ENCODE assay signal across 21 cellular contexts in the genomic region with DNA sequence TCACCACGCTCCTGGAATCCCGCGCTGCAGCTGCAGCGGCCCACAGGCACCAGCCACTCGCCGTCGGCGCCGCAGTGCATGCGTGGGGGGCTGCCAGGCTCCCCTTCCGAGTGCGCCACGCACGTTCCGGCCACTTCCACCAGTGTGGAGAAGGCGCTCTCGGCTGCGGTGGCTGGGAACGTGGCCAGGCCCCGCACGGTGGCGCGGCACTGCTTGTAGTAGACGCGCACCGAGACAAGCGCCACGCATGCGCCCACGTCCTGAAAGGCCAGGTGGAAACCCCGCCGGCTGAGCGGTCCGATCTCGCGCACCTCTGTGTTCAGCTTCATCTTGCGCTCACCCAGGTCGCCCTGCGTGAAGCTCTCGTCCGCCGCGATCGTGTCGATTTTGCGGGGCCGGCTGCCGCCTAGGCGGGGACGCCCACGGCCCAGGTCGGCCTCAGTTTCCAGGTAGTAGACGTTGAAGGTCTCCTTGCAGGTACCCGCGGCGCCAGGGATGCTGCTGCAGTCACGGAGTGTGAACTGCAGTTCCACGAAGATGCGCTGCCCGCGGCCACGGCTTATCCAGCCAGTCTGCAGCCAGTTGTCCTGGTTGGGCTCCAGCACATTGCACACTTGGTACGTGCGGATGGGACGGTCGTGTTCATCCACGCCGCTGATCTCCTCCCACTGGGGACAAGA. TPM values are rescaled to one million over a fixed set of nuclear protein-coding genes. Genes with fewer than 3 reads are reported as not detected.
DNase-seq lines count a peak whose midpoint lies in the region; ATAC-seq, FAIRE-seq and TF ChIP-seq lines count a peak whose summit lies in the region.
"Had no signal": no experiment of that assay in that cellular context is flagged by ENCODE, and none has a peak within 500 bp of the region (broad histone marks: within the 10 kb centered on the region; RNA-seq: fewer than 3 reads in every experiment).

No MANE protein-coding gene starts in this region.

- H3K27ac Mint-ChIP-seq in osteocyte (ENCODE audit: unreplicated experiment), result no peak overlapping the region
- H3K27ac Mint-ChIP-seq: CD8-positive, alpha-beta memory T cell had no signal

- no peak overlapping the region for H4K5ac ChIP-seq in IMR-90 (ENCODE audit: low read depth, low read length)

- H3K27me3 ChIP-seq in IMR-90 (ENCODE audit: control insufficient read depth, insufficient read depth, low read length) (peaks cover 39% of the 10 kb centered on the region), lower lobe of right lung (ENCODE audit: low read depth) (peaks cover 81% of the 10 kb centered on the region)

- H2BK120ac ChIP-seq in IMR-90 (ENCODE audit: low read depth, low read length), result no peak overlapping the region

- peaks cover 3% of the 10 kb centered on the region for H3K4me1 Mint-ChIP-seq in osteocyte (ENCODE audit: unreplicated experiment)

- H3K9me1 ChIP-seq in IMR-90 (ENCODE audit: insufficient read depth, low read length), result no peaks in the 10 kb centered on the region

- TF ChIP-seq CTCF in IMR-90 (conservative IDR thresholded peaks at IDR 0.05; ENCODE audit: low read depth, low read length) (no peak), kidney (IDR thresholded peaks at IDR 0.05; ENCODE audit: borderline replicate concordance, extremely low read depth, insufficient read depth) (no peak), osteocyte (IDR thresholded peaks at IDR 0.05) (no peak), lower lobe of right lung (IDR thresholded peaks at IDR 0.05) (no peak)

- no peaks in the 10 kb centered on the region for H3K79me1 ChIP-seq in IMR-90 (ENCODE audit: low read depth in 1 of 2, low read length in 2 of 2)

- no peaks in the 10 kb centered on the region for H3K4me1 ChIP-seq in IMR-90 (ENCODE audit: control insufficient read depth, insufficient read depth, low read length)
- H3K4me1 ChIP-seq in kidney (ENCODE audit: control insufficient read depth in 1 of 2, insufficient read depth in 1 of 2, low read depth in 1 of 2, low read length in 2 of 2), result no peaks in the 10 kb centered on the region
- H3K4me1 ChIP-seq in lower lobe of right lung, result no peaks in the 10 kb centered on the region
- H3K4me1 ChIP-seq: Caco-2, HAP-1 had no signal

- H4K8ac ChIP-seq in IMR-90 (ENCODE audit: low read depth in 2 of 2, low read length in 2 of 2), result no peak overlapping the region

- CTCF ChIA-PET in IMR-90 (lab: Yijun Ruan, JAX), result interaction anchor here (0.6 kb wide), 1 partner anchor 325 kb away, joined by 4 read pairs; no protein-coding TSS in a partner anchor

- no peak overlapping the region for H3K4me2 ChIP-seq in IMR-90 (ENCODE audit: low read depth, low read length)
- H3K4me2 ChIP-seq: BLaER1 had no signal

- peaks cover 39% of the 10 kb centered on the region for H3K27me3 Mint-ChIP-seq in osteocyte (ENCODE audit: unreplicated experiment)

- H2BK15ac ChIP-seq in IMR-90 (ENCODE audit: low read depth, low read length), result no peak overlapping the region

- no peaks in the 10 kb centered on the region for H3K9me3 Mint-ChIP-seq in osteocyte (ENCODE audit: unreplicated experiment)

- no peak overlapping the region for H2BK5ac ChIP-seq in IMR-90 (ENCODE audit: low read depth, low read length, poor library complexity, severe bottlenecking)

- DNase-seq in NCI-H2227 (lab: John Stamatoyannopoulos, UW; ENCODE audit: unreplicated experiment) (peak; percentile 22), NCI-H2227 treated with DMSO at 0.1 percent for 48 hours (lab: John Stamatoyannopoulos, UW) (no peak), IMR-90 (no peak), kidney (peak; percentile 65), osteocyte (ENCODE audit: extremely low spot score, unreplicated experiment) (peak; percentile 83), NCI-H187 treated with DMSO at 0.1 percent for 48 hours (lab: John Stamatoyannopoulos, UW) (no peak), dedifferentiated amniotic fluid mesenchymal stem cell (ENCODE audit: extremely low spot score) (no peak), lower lobe of right lung (no peak)
- DNase-seq: 8988T; AML-193; Caco-2; CD8-positive, alpha-beta memory T cell; DMS79 treated with DMSO at 0.1 percent for 48 hours; EL had no signal

- H4K91ac ChIP-seq in IMR-90 (ENCODE audit: insufficient read depth, low read depth, low read length), result no peak overlapping the region

- POLR2A ChIA-PET in IMR-90 (lab: Charles Lee; ENCODE audit: unreplicated experiment), result no interaction called here

- no peaks in the 10 kb centered on the region for H3K36me3 Mint-ChIP-seq in osteocyte (ENCODE audit: unreplicated experiment)

- no peak overlapping the region for H3K23ac ChIP-seq in IMR-90 (ENCODE audit: low read depth, low read length)

- dilution Hi-C loops in IMR-90 (cut with HindIII; ENCODE audit: low sequenced_read_pairs, unreplicated experiment), result no loop called here

- no peak overlapping the region for H3K18ac ChIP-seq in IMR-90 (ENCODE audit: low read depth, low read length)

- no peak overlapping the region for H3K4me3 ChIP-seq in IMR-90 (ENCODE audit: insufficient read depth, low read depth, low read length)
- H3K4me3 ChIP-seq in kidney (ENCODE audit: low read length in 2 of 2), result no peak overlapping the region
- H3K4me3 ChIP-seq in lower lobe of right lung, result no peak overlapping the region
- H3K4me3 ChIP-seq: BLaER1, HAP-1 had no signal

- H3K27ac ChIP-seq in IMR-90 (ENCODE audit: insufficient read depth, low read length) (no peak overlapping the region), kidney (ENCODE audit: low read depth in 2 of 2, low read length in 2 of 2) (no peak overlapping the region), lower lobe of right lung (no peak overlapping the region)
- H3K27ac ChIP-seq: BLaER1 had no signal

- no peak for FAIRE-seq in kidney (lab: Jason Lieb, UNC)
- FAIRE-seq: G401.6, GM12891, H1, HepG2, HTR-8/SVneo had no signal

- no peak overlapping the region for H3K56ac ChIP-seq in IMR-90 (ENCODE audit: extremely low read depth, insufficient read depth, low read length)

- H3K36me3 ChIP-seq in IMR-90 (ENCODE audit: control insufficient read depth, insufficient read depth, low read length), result no peaks in the 10 kb centered on the region
- H3K36me3 ChIP-seq in kidney (ENCODE audit: control insufficient read depth in 1 of 2, insufficient read depth in 2 of 2, low read length in 2 of 2), result no peaks in the 10 kb centered on the region
- H3K36me3 ChIP-seq in lower lobe of right lung, result no peaks in the 10 kb centered on the region
- H3K36me3 ChIP-seq: BLaER1, HAP-1 had no signal

- intact Hi-C loops in IMR-90 (cut with micrococcal nuclease) (no loop called here), kidney (cut with DNase I) (no loop called here), lower lobe of right lung (cut with DNase I) (no loop called here)

- no peak overlapping the region for H2BK20ac ChIP-seq in IMR-90 (ENCODE audit: low read depth, low read length)

- no TSS peak for BruUV-seq in IMR-90 (replicated peaks; lab: Mats Ljungman, UMichigan)

- no peak for TF ChIP-seq RAD21 in IMR-90 (IDR thresholded peaks at IDR 0.05; ENCODE audit: low read length)

- H2AK9ac ChIP-seq in IMR-90 (replicated peaks; ENCODE audit: low read depth, low read length, poor library complexity), result no peak overlapping the region

- no peak overlapping the region for H3K4me3 Mint-ChIP-seq in osteocyte (ENCODE audit: unreplicated experiment)
- H3K4me3 Mint-ChIP-seq: CD8-positive, alpha-beta memory T cell had no signal

- no peaks in the 10 kb centered on the region; the same call in 1 of the 2 replicates for H3K9me3 ChIP-seq in IMR-90 (ENCODE audit: control insufficient read depth, insufficient read depth, low read length)
- no peaks in the 10 kb centered on the region for H3K9me3 ChIP-seq in kidney (ENCODE audit: control insufficient read depth in 1 of 2, low read length in 2 of 2)
- no peaks in the 10 kb centered on the region for H3K9me3 ChIP-seq in lower lobe of right lung
- H3K9me3 ChIP-seq: BLaER1, Caco-2, HAP-1 had no signal

- no peak overlapping the region for H2AK5ac ChIP-seq in IMR-90 (ENCODE audit: low read depth, low read length)

- peak overlapping the region; percentile 43 for H2AFZ ChIP-seq in IMR-90 (replicated peaks; ENCODE audit: low read length, poor library complexity)

- in situ Hi-C loops in IMR-90 (cut with MboI; ENCODE audit: low sequenced_read_pairs), result no loop called here

- WGBS in IMR-90 (ENCODE audit: extremely low coverage in 2 of 2, insufficient read length in 1 of 2), 2 experiments, result 44% methylated on average over 42 of the region's 68 CpGs; no CpG with 5 or more reads in 1 of the 2 experiments

- no peak for TF ChIP-seq POLR2A in IMR-90 (IDR thresholded peaks at IDR 0.05; ENCODE audit: low read depth, low read length)

- H3K14ac ChIP-seq in IMR-90 (replicated peaks; ENCODE audit: low read depth, low read length), result no peak overlapping the region

- H3K9ac ChIP-seq in IMR-90 (ENCODE audit: low read depth, low read length) (no peak overlapping the region), kidney (ENCODE audit: low read length in 2 of 2) (no peak overlapping the region)
- H3K9ac ChIP-seq: BLaER1 had no signal

- H3K4ac ChIP-seq in IMR-90 (ENCODE audit: low read depth, low read length), result no peak overlapping the region

- H4K20me1 ChIP-seq in IMR-90 (ENCODE audit: insufficient read depth, low read length), result no peaks in the 10 kb centered on the region
- H4K20me1 ChIP-seq: BLaER1 had no signal

- ATAC-seq in IMR-90 (ENCODE audit: low read depth), result no peak
- no peak for ATAC-seq in lower lobe of right lung
- ATAC-seq: HepG2 had no signal

RNA-seq across cellular contexts. Expression of a gene that starts 3.4 kb away (rescaled TPM):
- not detected in 2 replicates for total RNA-seq in IMR-90 (2012; rRNA removed)
- polyA plus RNA-seq in IMR-90 (2012; rRNA removed), result not detected in 2 replicates
- polyA plus RNA-seq in IMR-90 (2012; cell fraction: cytosol; rRNA removed), result not detected in 2 replicates
- polyA plus RNA-seq in IMR-90 (2012; cell fraction: nucleus; rRNA removed; ENCODE audit: low replicate concordance), result 0.01 TPM in 2 replicates
- 0.88 TPM for total RNA-seq in kidney
- not detected for polyA plus RNA-seq in kidney (ENCODE audit: insufficient read depth, low read depth, low replicate concordance)
- not detected in 2 replicates for total RNA-seq in osteocyte
- total RNA-seq in lower lobe of right lung, result 0.53 TPM
- polyA plus RNA-seq: CD8-positive, alpha-beta memory T cell had no signal

RNA-seq across cellular contexts. Expression of a gene that starts 32.1 kb away (rescaled TPM):
- total RNA-seq in IMR-90 (2012; rRNA removed), result 0.28 and 0.54 TPM in 2 replicates
- 0.46 and 0.55 TPM in 2 replicates for polyA plus RNA-seq in IMR-90 (2012; rRNA removed)
- polyA plus RNA-seq in IMR-90 (2012; cell fraction: cytosol; rRNA removed), result 0.60 and 0.92 TPM in 2 replicates
- 0.26 and 0.32 TPM in 2 replicates for polyA plus RNA-seq in IMR-90 (2012; cell fraction: nucleus; rRNA removed; ENCODE audit: low replicate concordance)
- 4.7 TPM for total RNA-seq in kidney
- 4.6 TPM for polyA plus RNA-seq in kidney (ENCODE audit: insufficient read depth, low read depth, low replicate concordance)
- total RNA-seq in osteocyte, result 5.2 TPM in 2 replicates
- total RNA-seq in lower lobe of right lung, result 4.9 TPM

RNA-seq across cellular contexts. Expression of a gene that starts 46.0 kb away (rescaled TPM):
- total RNA-seq in IMR-90 (2012; rRNA removed), result 2.0 and 2.2 TPM in 2 replicates
- 13.6 and 27.6 TPM in 2 replicates for polyA plus RNA-seq in IMR-90 (2012; rRNA removed)
- 62.5 and 64.7 TPM in 2 replicates for polyA plus RNA-seq in IMR-90 (2012; cell fraction: cytosol; rRNA removed)
- polyA plus RNA-seq in IMR-90 (2012; cell fraction: nucleus; rRNA removed; ENCODE audit: low replicate concordance), result 32.7 and 41.9 TPM in 2 replicates
- 37.2 TPM for total RNA-seq in kidney
- polyA plus RNA-seq in kidney (ENCODE audit: insufficient read depth, low read depth, low replicate concordance), result 147 TPM
- total RNA-seq in osteocyte, result 55.0 and 57.0 TPM in 2 replicates
- total RNA-seq in lower lobe of right lung, result 22.8 TPM

RNA-seq across cellular contexts. Expression of a gene that starts 46.5 kb away (rescaled TPM):
- 19.2 and 21.7 TPM in 2 replicates for total RNA-seq in IMR-90 (2012; rRNA removed)
- 21.0 and 25.0 TPM in 2 replicates for polyA plus RNA-seq in IMR-90 (2012; rRNA removed)
- 15.7 and 17.5 TPM in 2 replicates for polyA plus RNA-seq in IMR-90 (2012; cell fraction: cytosol; rRNA removed)
- polyA plus RNA-seq in IMR-90 (2012; cell fraction: nucleus; rRNA removed; ENCODE audit: low replicate concordance), result 11.2 and 13.2 TPM in 2 replicates
- 9.0 TPM for total RNA-seq in kidney
- 11.0 TPM for polyA plus RNA-seq in kidney (ENCODE audit: insufficient read depth, low read depth, low replicate concordance)
- 12.7 and 14.3 TPM in 2 replicates for total RNA-seq in osteocyte
- 11.2 TPM for total RNA-seq in lower lobe of right lung

Comparison
In these comparisons a context has a peak if more than half of its experiments do, and no peak if none do; other contexts are left out.
1. DNase-seq: peak in NCI-H2227 (single experiment), kidney (single experiment) and osteocyte (single experiment); none in NCI-H2227 treated with DMSO at 0.1 percent for 48 hours (single experiment), IMR-90 (single experiment), NCI-H187 treated with DMSO at 0.1 percent for 48 hours (single experiment), dedifferentiated amniotic fluid mesenchymal stem cell (single experiment) and lower lobe of right lung (single experiment).